In genomic region chr12:14597480-14597879, GRCh38 we compare ENCODE assay signal across 8 cellular contexts. TPM values are rescaled to one million over a fixed set of nuclear protein-coding genes. Genes with fewer than 3 reads are reported as not detected.
"Had no signal": no experiment of that assay in that cellular context is flagged by ENCODE, and none has a peak within 500 bp of the region (broad histone marks: within the 10 kb centered on the region; RNA-seq: fewer than 3 reads in every experiment).

No MANE protein-coding gene starts in this region.

- FAIRE-seq: G401.6, GM12878, GM12891, GM12892, GM18507 had no signal

- H3K4me3 ChIP-seq: GM12878 had no signal

- DNase-seq: GDM1, GF-D8 had no signal

- ATAC-seq: GM12878 had no signal

RNA-seq across cellular contexts. Expression of gene PLBD1, which starts 29.8 kb away (rescaled TPM):
- total RNA-seq: G401 had no signal
